8 cellular contexts compared by ENCODE assay signal in genomic region chr15:89367485-89368451, GRCh38. TPM values are rescaled to one million over a fixed set of nuclear protein-coding genes. Genes with fewer than 3 reads are reported as not detected.
DNase-seq lines count a peak whose midpoint lies in the region; FAIRE-seq lines count a peak whose summit lies in the region.

No MANE protein-coding gene starts in this region.

- peaks cover 78% of the 10 kb centered on the region for H3K27me3 ChIP-seq in MG63

- no peak overlapping the region for H3K4me3 ChIP-seq in MG63

- H3K36me3 ChIP-seq in MG63: no peaks in the 10 kb centered on the region

- peak; percentile 57 for DNase-seq in stimulated activated CD4-positive, alpha-beta T cell treated with anti-CD3 and anti-CD28 coated beads, Interleukin-15, amount 100 ng/mL, for 24 hours
- no peak for DNase-seq in stimulated activated CD4-positive, alpha-beta T cell treated with anti-CD3 and anti-CD28 coated beads, Interleukin-12 subunit alpha, Interleukin-12 subunit beta, amount 100 ng/mL, for 4 hours
- DNase-seq in SK-N-DZ (ENCODE audit: low spot score) (peak; percentile 84), hypothalamus (lab: John Stamatoyannopoulos, UW) (peak in 42 of 51 donors; percentile 27 to 82 (median 62)), urothelium cell line (ENCODE audit: low spot score) (peak; percentile 86), 8988T (no peak), SHP77 treated with DMSO at 0.1 percent for 48 hours (lab: John Stamatoyannopoulos, UW) (no peak), MG63 (no peak)

- H3K9me3 ChIP-seq in MG63: no peaks in the 10 kb centered on the region

- FAIRE-seq in urothelium cell line (lab: Jason Lieb, UNC): no peak

RNA-seq across cellular contexts. Expression of gene POLG, which starts 33.1 kb away (rescaled TPM):
- 41.7 and 43.4 TPM in 2 replicates for polyA plus RNA-seq in SK-N-DZ (2014; cell fraction: cytosol; rRNA removed)
- 143 and 176 TPM in 2 replicates for polyA plus RNA-seq in SK-N-DZ (2014; cell fraction: nucleus; rRNA removed)
- 37.3 and 84.1 TPM in 2 replicates for total RNA-seq in MG63 (2014; rRNA removed; shearing (Covaris generic); ENCODE audit: low replicate concordance)

Comparison
In these comparisons a context has a peak if more than half of its experiments do, and no peak if none do; other contexts are left out.
1. DNase-seq: peak in stimulated activated CD4-positive, alpha-beta T cell treated with anti-CD3 and anti-CD28 coated beads, Interleukin-15, amount 100 ng/mL, for 24 hours (single experiment), SK-N-DZ (single experiment), hypothalamus (42 of 51) and urothelium cell line (single experiment); none in stimulated activated CD4-positive, alpha-beta T cell treated with anti-CD3 and anti-CD28 coated beads, Interleukin-12 subunit alpha, Interleukin-12 subunit beta, amount 100 ng/mL, for 4 hours (single experiment), 8988T (single experiment), SHP77 treated with DMSO at 0.1 percent for 48 hours (single experiment) and MG63 (single experiment).